16 cellular contexts compared by ENCODE assay signal in genomic region chr9:78863531-78863930, GRCh38.
A peak's percentile ranks its signal among the peaks of the same experiment; 100 is the strongest.
DNase-seq lines count a peak whose midpoint lies in the region; FAIRE-seq and TF ChIP-seq lines count a peak whose summit lies in the region.
"Had no signal": no experiment of that assay in that cellular context is flagged by ENCODE, and none has a peak within 500 bp of the region (broad histone marks: within the 10 kb centered on the region; RNA-seq: fewer than 3 reads in every experiment).

No MANE protein-coding gene starts in this region.

- H2AFZ ChIP-seq in astrocyte (ENCODE audit: low read depth, low read length), result no peak overlapping the region
- H2AFZ ChIP-seq: GM23248 had no signal

- H3K9me3 ChIP-seq in breast epithelium (no peaks in the 10 kb centered on the region), astrocyte (ENCODE audit: insufficient read depth, low read depth, low read length) (no peaks in the 10 kb centered on the region), esophagus squamous epithelium (no peaks in the 10 kb centered on the region)
- H3K9me3 ChIP-seq in CD4-positive, alpha-beta memory T cell (ENCODE audit: control insufficient read depth in 1 of 2, low read length in 2 of 2), result no peaks in the 10 kb centered on the region
- H3K9me3 ChIP-seq: Caco-2 had no signal

- no peaks in the 10 kb centered on the region for H3K79me2 ChIP-seq in astrocyte (ENCODE audit: insufficient read depth, low read length)

- TF ChIP-seq POLR2A in breast epithelium (IDR thresholded peaks at IDR 0.05) (no peak), esophagus squamous epithelium (IDR thresholded peaks at IDR 0.05) (no peak)

- intact Hi-C loops in MCF 10A (cut with micrococcal nuclease), result no loop called here
- intact Hi-C loops in breast epithelium (cut with DNase I; ENCODE audit: low total_unique reads), result no loop called here
- intact Hi-C loops in CD4-positive, alpha-beta memory T cell (cut with micrococcal nuclease), result loop anchor here (5.0 kb wide), 1 partner anchor 421 kb away; no protein-coding TSS in a partner anchor
- intact Hi-C loops in esophagus squamous epithelium (cut with DNase I), result no loop called here

- H3K36me3 ChIP-seq in breast epithelium (no peaks in the 10 kb centered on the region), astrocyte (ENCODE audit: insufficient read depth, low read length) (no peaks in the 10 kb centered on the region), esophagus squamous epithelium (no peaks in the 10 kb centered on the region)
- H3K36me3 ChIP-seq in CD4-positive, alpha-beta memory T cell (ENCODE audit: insufficient read depth, low read length), result no peaks in the 10 kb centered on the region

- H3K4me3 Mint-ChIP-seq in MCF 10A (ENCODE audit: unreplicated experiment) (no peak overlapping the region), astrocyte (ENCODE audit: unreplicated experiment) (no peak overlapping the region)
- no peak overlapping the region for H3K4me3 Mint-ChIP-seq in CD4-positive, alpha-beta memory T cell
- H3K4me3 Mint-ChIP-seq: CD14-positive monocyte; CD8-positive, alpha-beta memory T cell had no signal

- H3K27ac Mint-ChIP-seq in MCF 10A (ENCODE audit: low read depth, unreplicated experiment) (no peak overlapping the region), astrocyte (ENCODE audit: unreplicated experiment) (no peak overlapping the region)
- no peak overlapping the region for H3K27ac Mint-ChIP-seq in CD4-positive, alpha-beta memory T cell
- H3K27ac Mint-ChIP-seq: CD14-positive monocyte; CD8-positive, alpha-beta memory T cell had no signal

- H3K27me3 ChIP-seq in breast epithelium (no peaks in the 10 kb centered on the region), astrocyte (ENCODE audit: insufficient read depth, low read length) (no peaks in the 10 kb centered on the region), esophagus squamous epithelium (no peaks in the 10 kb centered on the region)
- H3K27me3 ChIP-seq in CD4-positive, alpha-beta memory T cell (ENCODE audit: insufficient read depth, low read length), result no peaks in the 10 kb centered on the region

- no peak overlapping the region for H3K4me3 ChIP-seq in breast epithelium
- no peak overlapping the region for H3K4me3 ChIP-seq in astrocyte (ENCODE audit: insufficient read depth, low read depth, low read length)
- H3K4me3 ChIP-seq in CD4-positive, alpha-beta memory T cell (ENCODE audit: low read length in 2 of 2), result no peak overlapping the region
- H3K4me3 ChIP-seq in esophagus squamous epithelium, result no peak overlapping the region
- H3K4me3 ChIP-seq: GM23248 had no signal

- DNase-seq in MCF 10A (ENCODE audit: unreplicated experiment), result peak; percentile 45
- no peak for DNase-seq in breast epithelium (ENCODE audit: low spot score in 2 of 2)
- peak; percentile 7 for DNase-seq in NCI-H2171 (lab: John Stamatoyannopoulos, UW)
- peak; percentile 30 for DNase-seq in astrocyte (ENCODE audit: low read depth)
- DNase-seq in DMS153 treated with DMSO at 0.1 percent for 48 hours (lab: John Stamatoyannopoulos, UW; ENCODE audit: unreplicated experiment), result no peak
- no peak for DNase-seq in CD4-positive, alpha-beta memory T cell
- no peak for DNase-seq in esophagus squamous epithelium (lab: John Stamatoyannopoulos, UW)
- DNase-seq: Caco-2; CD8-positive, alpha-beta memory T cell; GM23248 had no signal

- H3K9ac ChIP-seq in astrocyte (ENCODE audit: low read length), result no peak overlapping the region
- H3K9ac ChIP-seq: GM23248 had no signal

- H3K4me2 ChIP-seq in astrocyte (ENCODE audit: low read length), result no peak overlapping the region

- H3K4me1 ChIP-seq in breast epithelium (no peaks in the 10 kb centered on the region), astrocyte (ENCODE audit: insufficient read depth, low read length) (peaks cover 18% of the 10 kb centered on the region), esophagus squamous epithelium (no peaks in the 10 kb centered on the region)
- H3K4me1 ChIP-seq in CD4-positive, alpha-beta memory T cell (ENCODE audit: insufficient read depth, low read length), result no peaks in the 10 kb centered on the region
- H3K4me1 ChIP-seq: Caco-2 had no signal

- no peak for FAIRE-seq in astrocyte (lab: Jason Lieb, UNC)
- FAIRE-seq: G401.6, GM12891, H54, HepG2, HTR-8/SVneo had no signal

- POLR2A ChIA-PET in MCF 10A (lab: Yijun Ruan, JAX), result interaction anchor here (0.6 to 1.6 kb wide), 5 partner anchors 8 to 473 kb away, joined by 3 to 4 read pairs (median 3); no protein-coding TSS in a partner anchor
- POLR2A ChIA-PET in CD4-positive, alpha-beta memory T cell (lab: Charles Lee; ENCODE audit: partially characterized antibody), result no interaction called here

- H3K27ac ChIP-seq in breast epithelium, result no peak overlapping the region
- H3K27ac ChIP-seq in astrocyte (ENCODE audit: low read depth, low read length), result no peak overlapping the region
- no peak overlapping the region for H3K27ac ChIP-seq in CD4-positive, alpha-beta memory T cell (ENCODE audit: low read depth, low read length)
- no peak overlapping the region for H3K27ac ChIP-seq in esophagus squamous epithelium
- H3K27ac ChIP-seq: GM23248 had no signal

- BruUV-seq in MCF 10A (replicated peaks; lab: Mats Ljungman, UMichigan), result no TSS peak

- no peak for TF ChIP-seq CTCF in MCF 10A (IDR thresholded peaks at IDR 0.05; ENCODE audit: unreplicated experiment)
- TF ChIP-seq CTCF in breast epithelium (IDR thresholded peaks at IDR 0.05), result no peak
- no peak for TF ChIP-seq CTCF in astrocyte (IDR thresholded peaks at IDR 0.05; ENCODE audit: insufficient read depth, low read depth, low read length)
- no peak for TF ChIP-seq CTCF in esophagus squamous epithelium (IDR thresholded peaks at IDR 0.05)

- H3K36me3 Mint-ChIP-seq in MCF 10A (ENCODE audit: insufficient read depth, unreplicated experiment) (no peaks in the 10 kb centered on the region), astrocyte (ENCODE audit: low read depth, unreplicated experiment) (no peaks in the 10 kb centered on the region)
- H3K36me3 Mint-ChIP-seq in CD4-positive, alpha-beta memory T cell, result no peaks in the 10 kb centered on the region
- H3K36me3 Mint-ChIP-seq: CD14-positive monocyte; CD8-positive, alpha-beta memory T cell had no signal

- H3K9me3 Mint-ChIP-seq in MCF 10A (ENCODE audit: unreplicated experiment) (peaks cover 7% of the 10 kb centered on the region), astrocyte (ENCODE audit: unreplicated experiment) (no peaks in the 10 kb centered on the region)
- H3K9me3 Mint-ChIP-seq in CD4-positive, alpha-beta memory T cell, result peaks cover 0 to 5% (median 0%) of the 10 kb centered on the region in 8 donors
- H3K9me3 Mint-ChIP-seq: CD14-positive monocyte had no signal

- CTCF ChIA-PET in MCF 10A (lab: Yijun Ruan, JAX), result no interaction called here
- CTCF ChIA-PET in CD4-positive, alpha-beta memory T cell (lab: Charles Lee; ENCODE audit: partially characterized antibody), result no interaction called here

- WGBS in esophagus squamous epithelium, 2 donors, result 37 to 60% methylated on average over 4 of the region's 4 CpGs

- no peaks in the 10 kb centered on the region for H4K20me1 ChIP-seq in astrocyte (ENCODE audit: insufficient read depth, low read length)

- H3K27me3 Mint-ChIP-seq in MCF 10A (ENCODE audit: insufficient read depth, unreplicated experiment), result no peaks in the 10 kb centered on the region
- H3K27me3 Mint-ChIP-seq in astrocyte (ENCODE audit: low read depth, unreplicated experiment), result no peaks in the 10 kb centered on the region
- H3K27me3 Mint-ChIP-seq in CD4-positive, alpha-beta memory T cell, result no peaks in the 10 kb centered on the region
- H3K27me3 Mint-ChIP-seq: CD8-positive, alpha-beta memory T cell had no signal

- H3K4me1 Mint-ChIP-seq in MCF 10A (ENCODE audit: insufficient read depth, unreplicated experiment) (peaks cover 43% of the 10 kb centered on the region), astrocyte (ENCODE audit: low read depth, unreplicated experiment) (peaks cover 26% of the 10 kb centered on the region)
- no peaks in the 10 kb centered on the region for H3K4me1 Mint-ChIP-seq in CD4-positive, alpha-beta memory T cell
- H3K4me1 Mint-ChIP-seq: CD14-positive monocyte; CD8-positive, alpha-beta memory T cell had no signal

Comparison
In these comparisons a context has a peak if more than half of its experiments do, and no peak if none do; other contexts are left out.
1. DNase-seq: peak in MCF 10A (single experiment), NCI-H2171 (single experiment) and astrocyte (single experiment); none in breast epithelium (0 of 2), DMS153 treated with DMSO at 0.1 percent for 48 hours (single experiment), CD4-positive, alpha-beta memory T cell (0 of 5) and esophagus squamous epithelium (single experiment).